1 cellular context compared by ENCODE assay signal in the genomic region with DNA sequence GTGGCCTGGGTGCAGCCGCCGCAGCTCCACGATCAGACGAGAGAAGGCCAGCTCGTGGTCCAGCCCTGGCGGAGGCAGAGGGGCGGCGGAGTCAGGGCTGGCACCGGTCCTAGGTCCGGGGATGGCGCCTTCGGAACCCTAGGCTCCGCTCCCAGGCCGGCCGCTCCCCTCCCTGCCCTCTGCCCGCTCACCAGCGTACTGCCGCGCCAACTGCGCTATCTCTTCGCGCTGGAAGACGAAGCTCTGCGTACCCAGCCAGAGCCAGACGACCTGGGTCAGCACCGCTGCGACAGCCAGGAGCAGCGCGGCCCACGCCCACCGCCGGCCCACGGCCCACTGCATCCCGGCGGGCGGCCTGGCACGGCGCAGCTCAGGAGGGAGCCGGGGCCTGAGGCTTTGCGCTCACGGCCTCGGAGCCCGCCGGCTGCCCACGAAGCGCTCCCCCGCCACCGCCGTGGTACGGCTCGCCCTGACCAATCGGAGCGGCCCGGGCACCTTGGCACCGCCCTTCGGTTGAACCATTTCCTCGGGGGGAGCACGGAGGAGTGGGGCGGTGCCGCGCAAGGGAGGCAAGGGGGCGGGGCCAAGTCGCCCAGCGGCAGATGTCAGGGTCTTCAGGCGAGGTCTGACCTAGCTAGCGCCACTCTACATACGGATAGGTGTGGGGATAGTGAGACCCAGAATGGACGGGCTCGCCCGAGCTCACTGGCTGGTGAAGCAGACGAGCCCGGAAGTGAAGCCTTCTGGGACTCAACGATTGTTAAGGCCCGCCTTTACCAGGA.
A peak's percentile ranks its signal among the peaks of the same experiment; 100 is the strongest.
TF ChIP-seq lines count a peak whose summit lies in the region.

TSS of gene SIGMAR1 (minus strand) at position 432 of the 782 bp plus-strand sequence. CDS start at position 342, 90 bp downstream.

TF ChIP-seq in A549, 52 proteins besides CTCF, POLR2A, EP300 and RAD21 (continued from another document):
- TF ChIP-seq NPAS2 (CRISPR knock-in tag; IDR thresholded peaks at IDR 0.05; ENCODE audit: borderline replicate concordance): no peak
- TF ChIP-seq, protein P1, sequence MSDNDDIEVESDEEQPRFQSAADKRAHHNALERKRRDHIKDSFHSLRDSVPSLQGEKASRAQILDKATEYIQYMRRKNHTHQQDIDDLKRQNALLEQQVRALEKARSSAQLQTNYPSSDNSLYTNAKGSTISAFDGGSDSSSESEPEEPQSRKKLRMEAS (IDR thresholded peaks at IDR 0.05): peak; percentile 99
- TF ChIP-seq PBX3 (IDR thresholded peaks at IDR 0.05): 0 out of 2 replicates have a peak, but pooled peaks have one; percentile 29
- no peak for TF ChIP-seq FOSB (CRISPR knock-in tag; IDR thresholded peaks at IDR 0.05)
- TF ChIP-seq MAZ (IDR thresholded peaks at IDR 0.05; ENCODE audit: borderline replicate concordance, low read depth, low read length): no peak
- 0 out of 2 replicates have a peak, but pooled peaks have one; percentile 65 for TF ChIP-seq MYC (IDR thresholded peaks at IDR 0.05; ENCODE audit: borderline replicate concordance, low read length)
- TF ChIP-seq ZC3H11A (IDR thresholded peaks at IDR 0.05): no peak
- no peak for TF ChIP-seq HOXB5 (CRISPR knock-in tag; IDR thresholded peaks at IDR 0.05)
- no peak for TF ChIP-seq TFCP2L1 (CRISPR knock-in tag; IDR thresholded peaks at IDR 0.05)
- no peak for TF ChIP-seq BHLHE40 (IDR thresholded peaks at IDR 0.05; ENCODE audit: low read depth, low read length)
- TF ChIP-seq CBX8 (IDR thresholded peaks at IDR 0.05): no peak
- no peak for TF ChIP-seq ESRRA (IDR thresholded peaks at IDR 0.05; ENCODE audit: borderline replicate concordance, low read length)
- no peak for TF ChIP-seq FOSL2 (IDR thresholded peaks at IDR 0.05)
- no peak for TF ChIP-seq FOSL2 (CRISPR knock-in tag; IDR thresholded peaks at IDR 0.05)
- TF ChIP-seq RARB (CRISPR knock-in tag; IDR thresholded peaks at IDR 0.05): no peak
- no peak for TF ChIP-seq HES2 (IDR thresholded peaks at IDR 0.05)
- peak; percentile 50; the same call in 1 of the 2 replicates for TF ChIP-seq HOXB13 (CRISPR knock-in tag; IDR thresholded peaks at IDR 0.05; ENCODE audit: low read depth)
- TF ChIP-seq, protein P2, sequence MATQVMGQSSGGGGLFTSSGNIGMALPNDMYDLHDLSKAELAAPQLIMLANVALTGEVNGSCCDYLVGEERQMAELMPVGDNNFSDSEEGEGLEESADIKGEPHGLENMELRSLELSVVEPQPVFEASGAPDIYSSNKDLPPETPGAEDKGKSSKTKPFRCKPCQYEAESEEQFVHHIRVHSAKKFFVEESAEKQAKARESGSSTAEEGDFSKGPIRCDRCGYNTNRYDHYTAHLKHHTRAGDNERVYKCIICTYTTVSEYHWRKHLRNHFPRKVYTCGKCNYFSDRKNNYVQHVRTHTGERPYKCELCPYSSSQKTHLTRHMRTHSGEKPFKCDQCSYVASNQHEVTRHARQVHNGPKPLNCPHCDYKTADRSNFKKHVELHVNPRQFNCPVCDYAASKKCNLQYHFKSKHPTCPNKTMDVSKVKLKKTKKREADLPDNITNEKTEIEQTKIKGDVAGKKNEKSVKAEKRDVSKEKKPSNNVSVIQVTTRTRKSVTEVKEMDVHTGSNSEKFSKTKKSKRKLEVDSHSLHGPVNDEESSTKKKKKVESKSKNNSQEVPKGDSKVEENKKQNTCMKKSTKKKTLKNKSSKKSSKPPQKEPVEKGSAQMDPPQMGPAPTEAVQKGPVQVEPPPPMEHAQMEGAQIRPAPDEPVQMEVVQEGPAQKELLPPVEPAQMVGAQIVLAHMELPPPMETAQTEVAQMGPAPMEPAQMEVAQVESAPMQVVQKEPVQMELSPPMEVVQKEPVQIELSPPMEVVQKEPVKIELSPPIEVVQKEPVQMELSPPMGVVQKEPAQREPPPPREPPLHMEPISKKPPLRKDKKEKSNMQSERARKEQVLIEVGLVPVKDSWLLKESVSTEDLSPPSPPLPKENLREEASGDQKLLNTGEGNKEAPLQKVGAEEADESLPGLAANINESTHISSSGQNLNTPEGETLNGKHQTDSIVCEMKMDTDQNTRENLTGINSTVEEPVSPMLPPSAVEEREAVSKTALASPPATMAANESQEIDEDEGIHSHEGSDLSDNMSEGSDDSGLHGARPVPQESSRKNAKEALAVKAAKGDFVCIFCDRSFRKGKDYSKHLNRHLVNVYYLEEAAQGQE (IDR thresholded peaks at IDR 0.05): no peak
- TF ChIP-seq TP53 (CRISPR knock-in tag; IDR thresholded peaks at IDR 0.05): 0 out of 2 replicates have a peak, but pooled peaks have one; percentile 0
- TF ChIP-seq KDM5A (IDR thresholded peaks at IDR 0.05): no peak
- TF ChIP-seq, protein P3, sequence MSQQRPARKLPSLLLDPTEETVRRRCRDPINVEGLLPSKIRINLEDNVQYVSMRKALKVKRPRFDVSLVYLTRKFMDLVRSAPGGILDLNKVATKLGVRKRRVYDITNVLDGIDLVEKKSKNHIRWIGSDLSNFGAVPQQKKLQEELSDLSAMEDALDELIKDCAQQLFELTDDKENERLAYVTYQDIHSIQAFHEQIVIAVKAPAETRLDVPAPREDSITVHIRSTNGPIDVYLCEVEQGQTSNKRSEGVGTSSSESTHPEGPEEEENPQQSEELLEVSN (IDR thresholded peaks at IDR 0.05; ENCODE audit: borderline replicate concordance, low read depth): peak; percentile 88
- TF ChIP-seq HDAC2 (IDR thresholded peaks at IDR 0.05): no peak
- TF ChIP-seq SREBF2 (IDR thresholded peaks at IDR 0.05): no peak
- TF ChIP-seq JUN (IDR thresholded peaks at IDR 0.05): peak in 1 of 2 experiments; percentile 87; a peak in 2 of 5 replicates
- no peak for TF ChIP-seq RFX5 (IDR thresholded peaks at IDR 0.05)
- no peak for TF ChIP-seq ELK1 (IDR thresholded peaks at IDR 0.05; ENCODE audit: low read depth, low read length)
- TF ChIP-seq NFE2L2 (conservative IDR thresholded peaks at IDR 0.05; ENCODE audit: low read length): no peak
- TF ChIP-seq SMC3 (IDR thresholded peaks at IDR 0.05): no peak
- TF ChIP-seq CHD2 (IDR thresholded peaks at IDR 0.05; ENCODE audit: low read length, partially characterized antibody): no peak
- TF ChIP-seq PHF8 (IDR thresholded peaks at IDR 0.05; ENCODE audit: borderline replicate concordance, low read depth): peak; percentile 56; the same call in 1 of the 2 replicates
- TF ChIP-seq ZNF302 (CRISPR knock-in tag; IDR thresholded peaks at IDR 0.05): no peak
- TF ChIP-seq JUNB (IDR thresholded peaks at IDR 0.05): no peak
- TF ChIP-seq GATA3 (IDR thresholded peaks at IDR 0.05; ENCODE audit: borderline replicate concordance): peak; percentile 58; the same call in 1 of the 2 replicates
- peak; percentile 73; the same call in 1 of the 3 replicates for TF ChIP-seq BCL3 (IDR thresholded peaks at IDR 0.05)
